9 cellular contexts compared by ENCODE assay signal in genomic region chrX:12770440-12770839, GRCh38. TPM values are rescaled to one million over a fixed set of nuclear protein-coding genes. Genes with fewer than 3 reads are reported as not detected.
A peak's percentile ranks its signal among the peaks of the same experiment; 100 is the strongest.
DNase-seq lines count a peak whose midpoint lies in the region; ATAC-seq, FAIRE-seq and TF ChIP-seq lines count a peak whose summit lies in the region.
"Had no signal": no experiment of that assay in that cellular context is flagged by ENCODE, and none has a peak within 500 bp of the region (broad histone marks: within the 10 kb centered on the region; RNA-seq: fewer than 3 reads in every experiment).

No MANE protein-coding gene starts in this region.

- H3K4me1 Mint-ChIP-seq in WTC11, result no peaks in the 10 kb centered on the region
- peaks cover 2% of the 10 kb centered on the region for H3K4me1 Mint-ChIP-seq in activated CD4-positive, alpha-beta memory T cell treated with anti-CD3 and anti-CD28 coated beads for 36 hours (ENCODE audit: low read depth)

- no peak overlapping the region for H3K27ac Mint-ChIP-seq in WTC11
- no peak overlapping the region for H3K27ac Mint-ChIP-seq in activated CD4-positive, alpha-beta memory T cell treated with anti-CD3 and anti-CD28 coated beads for 36 hours
- H3K27ac Mint-ChIP-seq: naive thymus-derived CD8-positive, alpha-beta T cell had no signal

- intact Hi-C loops in left colon (cut with DNase I, micrococcal nuclease), result no loop called here
- intact Hi-C loops in activated CD4-positive, alpha-beta memory T cell treated with anti-CD3 and anti-CD28 coated beads for 36 hours (cut with micrococcal nuclease), result loop anchor here (2.0 kb wide), 1 partner anchor 124 kb away; no protein-coding TSS in a partner anchor

- peak; percentile 24; the same call in 1 of the 2 replicates for TF ChIP-seq CTCF in WTC11 (IDR thresholded peaks at IDR 0.05)

- FAIRE-seq in HTR-8/SVneo (lab: Jason Lieb, UNC), result no peak

- no peaks in the 10 kb centered on the region for H3K36me3 Mint-ChIP-seq in WTC11
- no peaks in the 10 kb centered on the region for H3K36me3 Mint-ChIP-seq in activated CD4-positive, alpha-beta memory T cell treated with anti-CD3 and anti-CD28 coated beads for 36 hours
- H3K36me3 Mint-ChIP-seq: naive thymus-derived CD8-positive, alpha-beta T cell had no signal

- H3K4me3 Mint-ChIP-seq in WTC11, result no peak overlapping the region
- H3K4me3 Mint-ChIP-seq in activated CD4-positive, alpha-beta memory T cell treated with anti-CD3 and anti-CD28 coated beads for 36 hours, result no peak overlapping the region
- H3K4me3 Mint-ChIP-seq: naive thymus-derived CD8-positive, alpha-beta T cell had no signal

- POLR2A ChIA-PET in WTC11 (lab: Charles Lee), result no interaction called here
- POLR2A ChIA-PET in activated CD4-positive, alpha-beta memory T cell treated with anti-CD3 and anti-CD28 coated beads for 36 hours (lab: Charles Lee), result no interaction called here

- ATAC-seq in WTC11 (no peak), left colon (peak; percentile 58), HG02870 (IDR thresholded peaks at IDR 0.05; ENCODE audit: unreplicated experiment) (no peak)

- DNase-seq in Daoy (ENCODE audit: low read depth) (peak; percentile 3), KBM-7 (peak; percentile 54), WTC11 (ENCODE audit: low spot score) (no peak), left colon (no peak), MV-4-11 (lab: John Stamatoyannopoulos, UW) (no peak), HTR-8/SVneo (ENCODE audit: insufficient read length, low spot score) (no peak)
- DNase-seq in activated CD4-positive, alpha-beta memory T cell treated with anti-CD3 and anti-CD28 coated beads for 36 hours, result no peak

- in situ Hi-C loops in KBM-7 (cut with MboI; ENCODE audit: low pct_unique_long_range_greater_than_20kb, low sequenced_read_pairs), result no loop called here

- peaks cover under 1% of the 10 kb centered on the region; the same call in 1 of the 2 replicates for H3K9me3 Mint-ChIP-seq in WTC11
- H3K9me3 Mint-ChIP-seq in activated CD4-positive, alpha-beta memory T cell treated with anti-CD3 and anti-CD28 coated beads for 36 hours, result no peaks in the 10 kb centered on the region

- H3K27me3 Mint-ChIP-seq in WTC11 (ENCODE audit: low read depth), result peaks cover 8% of the 10 kb centered on the region
- peaks cover 14% of the 10 kb centered on the region for H3K27me3 Mint-ChIP-seq in activated CD4-positive, alpha-beta memory T cell treated with anti-CD3 and anti-CD28 coated beads for 36 hours

- CTCF ChIA-PET in WTC11 (lab: Charles Lee), result interaction anchor here (0.9 to 3.1 kb wide), 11 partner anchors 10 to 783 kb away, joined by 3 to 30 read pairs (median 7); partner anchors contain the start of gene PRPS2
- CTCF ChIA-PET in activated CD4-positive, alpha-beta memory T cell treated with anti-CD3 and anti-CD28 coated beads for 36 hours (lab: Charles Lee), result interaction anchor here (0.9 to 4.1 kb wide), 8 partner anchors 10 to 68 kb away, joined by 3 to 45 read pairs (median 8); partner anchors contain the start of gene PRPS2

TF ChIP-seq in WTC11, 78 proteins besides CTCF, POLR2A, EP300 and RAD21:
- no peak for TF ChIP-seq TCF7 (CRISPR knock-in tag; IDR thresholded peaks at IDR 0.05; ENCODE audit: low read depth)
- no peak for TF ChIP-seq NFYB (CRISPR knock-in tag; conservative IDR thresholded peaks at IDR 0.05; ENCODE audit: low read depth)
- no peak for TF ChIP-seq RELA (CRISPR knock-in tag; IDR thresholded peaks at IDR 0.05; ENCODE audit: borderline replicate concordance)
- no peak for TF ChIP-seq IRF2 (CRISPR knock-in tag; IDR thresholded peaks at IDR 0.05; ENCODE audit: borderline replicate concordance, low read depth)
- no peak for TF ChIP-seq ZBTB21 (CRISPR knock-in tag; IDR thresholded peaks at IDR 0.05; ENCODE audit: borderline replicate concordance)
- no peak for TF ChIP-seq ERG (CRISPR knock-in tag; IDR thresholded peaks at IDR 0.05)
- TF ChIP-seq E2F5 (CRISPR knock-in tag; IDR thresholded peaks at IDR 0.05), result no peak
- TF ChIP-seq, protein P1, sequence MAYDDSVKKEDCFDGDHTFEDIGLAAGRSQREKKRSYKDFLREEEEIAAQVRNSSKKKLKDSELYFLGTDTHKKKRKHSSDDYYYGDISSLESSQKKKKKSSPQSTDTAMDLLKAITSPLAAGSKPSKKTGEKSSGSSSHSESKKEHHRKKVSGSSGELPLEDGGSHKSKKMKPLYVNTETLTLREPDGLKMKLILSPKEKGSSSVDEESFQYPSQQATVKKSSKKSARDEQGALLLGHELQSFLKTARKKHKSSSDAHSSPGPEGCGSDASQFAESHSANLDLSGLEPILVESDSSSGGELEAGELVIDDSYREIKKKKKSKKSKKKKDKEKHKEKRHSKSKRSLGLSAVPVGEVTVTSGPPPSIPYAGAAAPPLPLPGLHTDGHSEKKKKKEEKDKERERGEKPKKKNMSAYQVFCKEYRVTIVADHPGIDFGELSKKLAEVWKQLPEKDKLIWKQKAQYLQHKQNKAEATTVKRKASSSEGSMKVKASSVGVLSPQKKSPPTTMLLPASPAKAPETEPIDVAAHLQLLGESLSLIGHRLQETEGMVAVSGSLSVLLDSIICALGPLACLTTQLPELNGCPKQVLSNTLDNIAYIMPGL (CRISPR knock-in tag; IDR thresholded peaks at IDR 0.05), result no peak
- no peak for TF ChIP-seq MYBL2 (CRISPR knock-in tag; IDR thresholded peaks at IDR 0.05)
- TF ChIP-seq ZNF317 (CRISPR knock-in tag; IDR thresholded peaks at IDR 0.05; ENCODE audit: borderline replicate concordance, low read depth), result no peak
- TF ChIP-seq MLX (CRISPR knock-in tag; IDR thresholded peaks at IDR 0.05), result no peak
- no peak for TF ChIP-seq ATF6 (CRISPR knock-in tag; IDR thresholded peaks at IDR 0.05)
- no peak for TF ChIP-seq ZMAT4 (CRISPR knock-in tag; IDR thresholded peaks at IDR 0.05)
- no peak for TF ChIP-seq FOXK1 (CRISPR knock-in tag; IDR thresholded peaks at IDR 0.05)

RNA-seq across cellular contexts. Expression of gene PRPS2, which starts 20.8 kb away (rescaled TPM):
- total RNA-seq in Daoy (2014; rRNA removed; shearing (Covaris generic)), result 38.6 and 45.5 TPM in 2 replicates
- total RNA-seq in WTC11 (2021), result 33.4 to 40.8 TPM (median 38.4 TPM) in 3 replicates
- 10 to 100 TPM; 45.1 to 57.0 TPM for total RNA-seq in left colon
- total RNA-seq in activated CD4-positive, alpha-beta memory T cell treated with anti-CD3 and anti-CD28 coated beads for 36 hours, result 100 to 1,000 TPM; 104 to 105 TPM

Comparison
In these comparisons a context has a peak if more than half of its experiments do, and no peak if none do; other contexts are left out.
1. DNase-seq: peak in Daoy (single experiment) and KBM-7 (single experiment); none in WTC11 (single experiment), left colon (0 of 2), activated CD4-positive, alpha-beta memory T cell treated with anti-CD3 and anti-CD28 coated beads for 36 hours (single experiment), MV-4-11 (single experiment) and HTR-8/SVneo (single experiment).